2 cellular contexts compared by ENCODE assay signal in the genomic region with DNA sequence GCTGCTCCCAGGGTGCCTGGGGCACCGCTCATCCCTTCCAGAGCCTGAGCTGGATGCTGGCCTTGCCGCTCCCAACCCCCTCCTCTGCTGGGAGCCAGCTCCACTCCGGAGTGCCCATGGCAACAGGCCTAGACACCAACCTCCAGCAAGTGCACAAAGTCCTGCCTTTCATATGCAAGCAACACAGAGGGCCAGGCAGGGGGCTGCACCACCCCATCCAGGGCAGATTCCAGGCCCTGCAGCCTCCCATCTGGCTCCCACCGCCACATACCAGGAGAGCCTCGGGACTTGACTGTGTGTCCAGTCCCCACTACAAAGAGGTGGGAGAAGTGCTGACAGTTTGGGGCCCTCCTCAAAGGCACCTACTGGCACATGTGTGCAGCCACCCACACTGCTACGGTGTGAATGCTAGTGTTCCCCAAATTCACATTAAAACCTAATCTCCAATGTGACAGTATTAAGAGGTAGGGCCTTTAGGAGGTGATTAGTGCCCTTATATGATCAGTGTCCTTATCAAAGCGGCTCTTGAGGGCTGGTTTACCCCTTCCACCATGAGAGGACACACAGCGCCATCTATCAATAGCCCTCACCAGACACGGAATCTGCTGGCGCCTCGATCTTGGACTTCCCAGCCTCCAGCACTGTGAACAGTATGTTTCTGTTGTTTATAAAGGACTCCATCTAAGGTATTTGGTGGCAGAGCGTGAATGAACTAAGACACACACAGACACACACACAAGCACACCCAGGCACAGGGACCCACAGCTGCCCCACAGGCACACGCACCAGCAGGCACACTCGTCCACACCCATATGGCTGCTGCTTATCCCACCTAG.
TF ChIP-seq lines count a peak whose summit lies in the region.

No MANE protein-coding gene starts in this region.

TF ChIP-seq in HEK293, 187 proteins besides CTCF, POLR2A, EP300 and RAD21:
- TF ChIP-seq ZIC2 (tag by site-specific recombination; IDR thresholded peaks at IDR 0.05) (0 out of 2 replicates have a peak, but pooled peaks have one; percentile 19), ZNF175 (tag by site-specific recombination; IDR thresholded peaks at IDR 0.05) (no peak), TCF7L2 (IDR thresholded peaks at IDR 0.05; ENCODE audit: borderline replicate concordance, low read depth, low read length) (no peak), SP2 (tag by site-specific recombination; IDR thresholded peaks at IDR 0.05) (no peak)

TF ChIP-seq in H1, 55 proteins besides CTCF, POLR2A, EP300 and RAD21:
- TF ChIP-seq TCF12 (IDR thresholded peaks at IDR 0.05; ENCODE audit: low read depth, low read length) (no peak), CHD1 (IDR thresholded peaks at IDR 0.05; ENCODE audit: low read depth, low read length) (no peak), CEBPB (IDR thresholded peaks at IDR 0.05; ENCODE audit: low read depth, low read length) (no peak), PHF8 (conservative IDR thresholded peaks at IDR 0.05; ENCODE audit: low read depth, low read length) (no peak), CTBP2 (IDR thresholded peaks at IDR 0.05; ENCODE audit: borderline replicate concordance, insufficient read depth, insufficient read length, low read length) (no peak), RNF2 (IDR thresholded peaks at IDR 0.05; ENCODE audit: borderline replicate concordance, low read depth, low read length, missing control alignments, poor library complexity, severe bottlenecking) (no peak), GABPA (IDR thresholded peaks at IDR 0.05; ENCODE audit: borderline replicate concordance, insufficient read depth, low read length) (no peak), SP1 (IDR thresholded peaks at IDR 0.05; ENCODE audit: low read depth, low read length) (no peak), CHD2 (IDR thresholded peaks at IDR 0.05; ENCODE audit: low read length) (no peak), TBP (IDR thresholded peaks at IDR 0.05; ENCODE audit: low read depth, low read length) (no peak), CREB1 (IDR thresholded peaks at IDR 0.05) (no peak), SP2 (IDR thresholded peaks at IDR 0.05; ENCODE audit: low read length) (no peak), POU5F1 (IDR thresholded peaks at IDR 0.05; ENCODE audit: low read depth, low read length) (no peak), GTF2F1 (IDR thresholded peaks at IDR 0.05; ENCODE audit: borderline replicate concordance, low read depth, low read length) (no peak), NRF1 (IDR thresholded peaks at IDR 0.05; ENCODE audit: low read depth, low read length) (no peak), TAF7 (optimal IDR thresholded peaks at IDR 0.05; ENCODE audit: borderline replicate concordance, low read depth, low read length) (no peak), KDM1A (IDR thresholded peaks at IDR 0.05; ENCODE audit: borderline replicate concordance, low read length) (no peak)
- TF ChIP-seq, protein P1, sequence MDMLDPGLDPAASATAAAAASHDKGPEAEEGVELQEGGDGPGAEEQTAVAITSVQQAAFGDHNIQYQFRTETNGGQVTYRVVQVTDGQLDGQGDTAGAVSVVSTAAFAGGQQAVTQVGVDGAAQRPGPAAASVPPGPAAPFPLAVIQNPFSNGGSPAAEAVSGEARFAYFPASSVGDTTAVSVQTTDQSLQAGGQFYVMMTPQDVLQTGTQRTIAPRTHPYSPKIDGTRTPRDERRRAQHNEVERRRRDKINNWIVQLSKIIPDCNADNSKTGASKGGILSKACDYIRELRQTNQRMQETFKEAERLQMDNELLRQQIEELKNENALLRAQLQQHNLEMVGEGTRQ (IDR thresholded peaks at IDR 0.05; ENCODE audit: low read length) = no peak
